ENCODE assay signal across 8 cellular contexts in genomic region chr3:111761309-111761795, GRCh38.
DNase-seq lines count a peak whose midpoint lies in the region; ATAC-seq and TF ChIP-seq lines count a peak whose summit lies in the region.

No MANE protein-coding gene starts in this region.

- no peak for TF ChIP-seq CTCF in gastrocnemius medialis (IDR thresholded peaks at IDR 0.05 in 4 of 5, conservative IDR thresholded peaks at IDR 0.05 in 1 of 5)

- H3K4me3 ChIP-seq in gastrocnemius medialis = no peak overlapping the region

- intact Hi-C loops in gastrocnemius medialis (cut with DNase I; ENCODE audit: low total_unique reads) = no loop called here

- TF ChIP-seq POLR2A in gastrocnemius medialis (IDR thresholded peaks at IDR 0.05) = peak in 1 of 2 donors; percentile 6

- in situ Hi-C loops in gastrocnemius medialis (cut with MboI; ENCODE audit: low sequenced_read_pairs in 4 of 4) = no loop called here

- peak overlapping the region; percentile 51 to 67 (median 53) for H3K27ac ChIP-seq in gastrocnemius medialis

- ATAC-seq in GM18517 (IDR thresholded peaks at IDR 0.05; ENCODE audit: unreplicated experiment) (peak; percentile 46), esophagus mucosa (peak; percentile 95), gastrocnemius medialis (peak; percentile 79 to 80), GM19328 (IDR thresholded peaks at IDR 0.05; ENCODE audit: unreplicated experiment) (no peak), GM19397 (IDR thresholded peaks at IDR 0.05; ENCODE audit: unreplicated experiment) (no peak)

- DNase-seq in Kasumi-1 (lab: John Stamatoyannopoulos, UW) (peak; percentile 5 to 27), gastrocnemius medialis (no peak), NCI-H69 (lab: John Stamatoyannopoulos, UW) (no peak)
- no peak for DNase-seq in activated effector memory CD4-positive, alpha-beta T cell treated with Interleukin-2 at 50 U/mL for 16 hours

- H3K9me3 ChIP-seq in gastrocnemius medialis = no peaks in the 10 kb centered on the region

- H3K4me1 ChIP-seq in gastrocnemius medialis = peaks cover 0 to 7% of the 10 kb centered on the region in 2 donors

- H3K36me3 ChIP-seq in gastrocnemius medialis = no peaks in the 10 kb centered on the region

- no peaks in the 10 kb centered on the region for H3K27me3 ChIP-seq in gastrocnemius medialis

Comparison
In these comparisons a context has a peak if more than half of its experiments do, and no peak if none do; other contexts are left out.
1. ATAC-seq: peak in GM18517 (single experiment), esophagus mucosa (single experiment) and gastrocnemius medialis (2 of 2); none in GM19328 (single experiment) and GM19397 (single experiment).
2. DNase-seq: peak in Kasumi-1 (2 of 2); none in gastrocnemius medialis (0 of 2), activated effector memory CD4-positive, alpha-beta T cell treated with Interleukin-2 at 50 U/mL for 16 hours (single experiment) and NCI-H69 (single experiment).